In genomic region chr5:153896701-153897100, GRCh38 we compare ENCODE assay signal across 1 cellular context.
TF ChIP-seq lines count a peak whose summit lies in the region.

No MANE protein-coding gene starts in this region.

TF ChIP-seq in GM12878, 131 proteins besides CTCF, POLR2A, EP300 and RAD21 (continued from another document):
- peak; percentile 32; the same call in 1 of the 2 replicates for TF ChIP-seq PAX5 (IDR thresholded peaks at IDR 0.05; ENCODE audit: borderline replicate concordance, low read depth, low read length)
